In genomic region chrX:118853596-118853995, GRCh38 we compare ENCODE assay signal across 23 cellular contexts. TPM values are rescaled to one million over a fixed set of nuclear protein-coding genes. Genes with fewer than 3 reads are reported as not detected.
"Had no signal": no experiment of that assay in that cellular context is flagged by ENCODE, and none has a peak within 500 bp of the region (broad histone marks: within the 10 kb centered on the region; RNA-seq: fewer than 3 reads in every experiment).

No MANE protein-coding gene starts in this region.

- H3K27ac Mint-ChIP-seq: naive thymus-derived CD8-positive, alpha-beta T cell; progenitor cell of endocrine pancreas had no signal

- H3K4me3 Mint-ChIP-seq: central memory CD8-positive, alpha-beta T cell; naive thymus-derived CD8-positive, alpha-beta T cell had no signal

- H3K4me1 Mint-ChIP-seq: central memory CD8-positive, alpha-beta T cell; naive thymus-derived CD8-positive, alpha-beta T cell had no signal

- DNase-seq: cortex of kidney; dorsolateral prefrontal cortex; effector CD8-positive, alpha-beta T cell; foreskin melanocyte; heart right ventricle; islet precursor cell; left ventricle myocardium superior; mucosa of descending colon; naive thymus-derived CD8-positive, alpha-beta T cell; ovary; retina; small intestine; stimulated activated CD4-positive, alpha-beta T cell treated with anti-CD3 and anti-CD28 coated beads, Interleukin-12 subunit alpha, Interleukin-12 subunit beta, amount 100 ng/mL, for 4 hours; stimulated activated naive CD4-positive, alpha-beta T cell; stomach; tibial artery; upper lobe of left lung; uterus had no signal

- H3K36me3 Mint-ChIP-seq: naive thymus-derived CD8-positive, alpha-beta T cell had no signal

- H3K9me3 Mint-ChIP-seq: central memory CD8-positive, alpha-beta T cell; naive thymus-derived CD8-positive, alpha-beta T cell had no signal

- ATAC-seq: heart right ventricle; left ventricle myocardium superior; mucosa of descending colon; naive thymus-derived CD8-positive, alpha-beta T cell had no signal

- H3K27me3 Mint-ChIP-seq: central memory CD8-positive, alpha-beta T cell; progenitor cell of endocrine pancreas had no signal

RNA-seq across cellular contexts. Expression of gene ZCCHC12, which starts 30.0 kb away (rescaled TPM):
- total RNA-seq: left ventricle myocardium superior, lung microvascular endothelial cell, mesenteric fat pad, suprapubic skin had no signal
